ENCODE assay signal across 9 cellular contexts in the genomic region with DNA sequence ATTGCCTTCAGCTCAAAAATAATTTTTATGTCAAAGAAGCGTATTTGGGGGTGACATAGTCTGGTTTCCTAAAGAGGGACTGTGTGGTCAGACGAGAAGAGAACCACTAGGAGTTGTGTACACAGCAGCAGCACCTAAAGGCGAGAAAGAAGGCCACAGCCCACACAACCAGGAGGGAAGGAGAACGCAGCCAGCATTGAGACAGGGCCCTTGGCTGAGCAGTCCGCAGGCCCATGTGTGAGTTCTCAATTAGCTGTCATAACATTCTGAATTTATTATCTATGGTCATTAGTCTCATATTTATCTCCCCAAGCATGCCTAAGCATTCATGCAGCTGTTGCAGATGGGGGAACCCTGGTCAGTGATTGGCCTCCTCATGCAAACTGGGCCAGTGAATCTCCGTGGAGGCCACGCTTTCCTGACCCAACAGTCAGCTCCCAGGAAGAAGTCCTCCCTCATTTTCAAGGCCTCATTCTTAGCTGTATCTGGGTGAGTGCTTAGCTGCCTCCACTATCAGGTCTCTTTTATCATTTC.
DNase-seq lines count a peak whose midpoint lies in the region; ATAC-seq and TF ChIP-seq lines count a peak whose summit lies in the region.
"Had no signal": no experiment of that assay in that cellular context is flagged by ENCODE, and none has a peak within 500 bp of the region (broad histone marks: within the 10 kb centered on the region; RNA-seq: fewer than 3 reads in every experiment).

No MANE protein-coding gene starts in this region.

- H3K36me3 ChIP-seq in smooth muscle cell (ENCODE audit: low read depth), result no peaks in the 10 kb centered on the region

- H3F3A ChIP-seq in smooth muscle cell (ENCODE audit: low read depth), result peaks cover 4% of the 10 kb centered on the region

- H3K9me3 Mint-ChIP-seq in activated CD4-positive, alpha-beta memory T cell treated with anti-CD3 and anti-CD28 coated beads, Interleukin-2, amount 10 ng/mL, durations not matched to agents 7 days and 5 days, result peaks cover 12% of the 10 kb centered on the region

- no peaks in the 10 kb centered on the region for H3K36me3 Mint-ChIP-seq in activated CD4-positive, alpha-beta memory T cell treated with anti-CD3 and anti-CD28 coated beads, Interleukin-2, amount 10 ng/mL, durations not matched to agents 7 days and 5 days (ENCODE audit: low read depth)

- WGBS in smooth muscle cell (ENCODE audit: low lambda C conversion rate), result 64% methylated on average over 7 of the region's 7 CpGs

- no peak overlapping the region for H3K9ac ChIP-seq in smooth muscle cell (ENCODE audit: low read depth)

- peaks cover 24% of the 10 kb centered on the region for H3K4me1 ChIP-seq in smooth muscle cell (ENCODE audit: low read depth)
- H3K4me1 ChIP-seq: A549 had no signal

- H3K4me3 ChIP-seq in smooth muscle cell, result no peak overlapping the region
- H3K4me3 ChIP-seq: A549 had no signal

- peak; percentile 50 for ATAC-seq in HG03103 (IDR thresholded peaks at IDR 0.05; ENCODE audit: low read depth, unreplicated experiment)
- ATAC-seq in esophagus mucosa, result peak; percentile 26

- H3K27me3 ChIP-seq in smooth muscle cell (ENCODE audit: low read depth), result no peaks in the 10 kb centered on the region

- no peak overlapping the region for H3K4me3 Mint-ChIP-seq in activated CD4-positive, alpha-beta memory T cell treated with anti-CD3 and anti-CD28 coated beads, Interleukin-2, amount 10 ng/mL, durations not matched to agents 7 days and 5 days

- peak overlapping the region; percentile 35 for H3K27ac ChIP-seq in smooth muscle cell (ENCODE audit: low read depth)
- H3K27ac ChIP-seq: A549 had no signal

- CTCF ChIA-PET in activated CD4-positive, alpha-beta memory T cell treated with anti-CD3 and anti-CD28 coated beads, Interleukin-2, amount 10 ng/mL, durations not matched to agents 7 days and 5 days (lab: Charles Lee), result no interaction called here

- peak overlapping the region; percentile 48 for H3K4me2 ChIP-seq in smooth muscle cell
- H3K4me2 ChIP-seq: A549 had no signal

- TF ChIP-seq CTCF in smooth muscle cell (IDR thresholded peaks at IDR 0.05; ENCODE audit: borderline replicate concordance, insufficient read depth, poor library complexity, severe bottlenecking), result no peak

- H3K79me2 ChIP-seq in smooth muscle cell (ENCODE audit: low read depth), result no peaks in the 10 kb centered on the region

- peak overlapping the region; percentile 100 for H2AFZ ChIP-seq in smooth muscle cell (ENCODE audit: low read depth)

- peak in 2 of 3 experiments; percentile 53 to 75 for DNase-seq in NCI-H1417 (lab: John Stamatoyannopoulos, UW)
- DNase-seq in NCI-H1417 treated with DMSO at 0.1 percent for 48 hours (lab: John Stamatoyannopoulos, UW), result no peak
- DNase-seq in smooth muscle cell (lab: John Stamatoyannopoulos, UW; ENCODE audit: unreplicated experiment), result no peak
- no peak for DNase-seq in CD1c-positive myeloid dendritic cell (ENCODE audit: extremely low spot score)
- no peak for DNase-seq in NCI-H1694 treated with DMSO at 0.1 percent for 48 hours (lab: John Stamatoyannopoulos, UW)
- no peak for DNase-seq in activated CD4-positive, alpha-beta memory T cell treated with anti-CD3 and anti-CD28 coated beads, Interleukin-2, amount 10 ng/mL, durations not matched to agents 7 days and 5 days

- peaks cover under 1% of the 10 kb centered on the region for H3K9me3 ChIP-seq in smooth muscle cell (replicated peaks; ENCODE audit: low read depth)

- H4K20me1 ChIP-seq in smooth muscle cell (ENCODE audit: low read depth), result no peaks in the 10 kb centered on the region

- H3K4me1 Mint-ChIP-seq in activated CD4-positive, alpha-beta memory T cell treated with anti-CD3 and anti-CD28 coated beads, Interleukin-2, amount 10 ng/mL, durations not matched to agents 7 days and 5 days, result no peaks in the 10 kb centered on the region

- H3K27me3 Mint-ChIP-seq in activated CD4-positive, alpha-beta memory T cell treated with anti-CD3 and anti-CD28 coated beads, Interleukin-2, amount 10 ng/mL, durations not matched to agents 7 days and 5 days, result no peaks in the 10 kb centered on the region

- POLR2A ChIA-PET in activated CD4-positive, alpha-beta memory T cell treated with anti-CD3 and anti-CD28 coated beads, Interleukin-2, amount 10 ng/mL, durations not matched to agents 7 days and 5 days (lab: Charles Lee), result no interaction called here

- H3K27ac Mint-ChIP-seq in activated CD4-positive, alpha-beta memory T cell treated with anti-CD3 and anti-CD28 coated beads, Interleukin-2, amount 10 ng/mL, durations not matched to agents 7 days and 5 days, result no peak overlapping the region

Comparison
In these comparisons a context has a peak if more than half of its experiments do, and no peak if none do; other contexts are left out.
1. DNase-seq: peak in NCI-H1417 (2 of 3); none in NCI-H1417 treated with DMSO at 0.1 percent for 48 hours (single experiment), smooth muscle cell (single experiment), CD1c-positive myeloid dendritic cell (single experiment), NCI-H1694 treated with DMSO at 0.1 percent for 48 hours (single experiment) and activated CD4-positive, alpha-beta memory T cell treated with anti-CD3 and anti-CD28 coated beads, Interleukin-2, amount 10 ng/mL, durations not matched to agents 7 days and 5 days (single experiment).